In genomic region chr3:152198655-152199054, GRCh38 we compare ENCODE assay signal across 13 cellular contexts.
DNase-seq lines count a peak whose midpoint lies in the region; ATAC-seq and TF ChIP-seq lines count a peak whose summit lies in the region.
"Had no signal": no experiment of that assay in that cellular context is flagged by ENCODE, and none has a peak within 500 bp of the region (broad histone marks: within the 10 kb centered on the region; RNA-seq: fewer than 3 reads in every experiment).

No MANE protein-coding gene starts in this region.

- TF ChIP-seq POLR2A in esophagus squamous epithelium (IDR thresholded peaks at IDR 0.05), result no peak

- no peak for ATAC-seq in stimulated activated naive B cell treated with anti-CD40 and anti-IgM and Interleukin-4, amounts not matched to agents 10 μg/mL and 1 μg/mL and 100 μg/mL, for 72 hours (replicated peaks)
- no peak for ATAC-seq in HG03095 (IDR thresholded peaks at IDR 0.05; ENCODE audit: unreplicated experiment)
- ATAC-seq in GM21737 (IDR thresholded peaks at IDR 0.05; ENCODE audit: unreplicated experiment), result no peak

- POLR2A ChIA-PET in HEK293 (lab: Yijun Ruan, JAX), result no interaction called here

- H3K9me3 ChIP-seq in HEK293 (ENCODE audit: control insufficient read depth, insufficient read depth, low read depth, low read length) (no peaks in the 10 kb centered on the region), esophagus squamous epithelium (no peaks in the 10 kb centered on the region)

- peaks cover 27 to 73% of the 10 kb centered on the region in 2 donors for H3K4me1 Mint-ChIP-seq in stimulated activated naive B cell treated with anti-CD40 and anti-IgM and Interleukin-4, amounts not matched to agents 10 μg/mL and 1 μg/mL and 100 μg/mL, for 72 hours

- DNase-seq in RPMI8226 (peak; percentile 71), esophagus squamous epithelium (lab: John Stamatoyannopoulos, UW) (no peak), NCI-H2196 treated with DMSO at 0.1 percent for 48 hours (lab: John Stamatoyannopoulos, UW; ENCODE audit: unreplicated experiment) (no peak)
- DNase-seq in stimulated activated naive B cell treated with anti-CD40 and anti-IgM and Interleukin-4, amounts not matched to agents 10 μg/mL and 1 μg/mL and 100 μg/mL, for 72 hours, result no peak
- DNase-seq in central memory CD4-positive, alpha-beta T cell, result no peak
- DNase-seq: anterior cingulate cortex, islet precursor cell, NCI-H146, occipital lobe had no signal

- 54 to 75% methylated on average over 1 of the region's 1 CpG for WGBS in esophagus squamous epithelium, 2 donors

- peak overlapping the region; percentile 89 for H3K27ac Mint-ChIP-seq in stimulated activated naive B cell treated with anti-CD40 and anti-IgM and Interleukin-4, amounts not matched to agents 10 μg/mL and 1 μg/mL and 100 μg/mL, for 72 hours

- H3K4me3 Mint-ChIP-seq in stimulated activated naive B cell treated with anti-CD40 and anti-IgM and Interleukin-4, amounts not matched to agents 10 μg/mL and 1 μg/mL and 100 μg/mL, for 72 hours, result peak overlapping the region; percentile 68 to 90

- no peak overlapping the region for H3K4me3 ChIP-seq in HEK293 (ENCODE audit: low read depth, low read length)
- no peak overlapping the region for H3K4me3 ChIP-seq in esophagus squamous epithelium

- no peaks in the 10 kb centered on the region for H3K9me3 Mint-ChIP-seq in stimulated activated naive B cell treated with anti-CD40 and anti-IgM and Interleukin-4, amounts not matched to agents 10 μg/mL and 1 μg/mL and 100 μg/mL, for 72 hours

- intact Hi-C loops in esophagus squamous epithelium (cut with DNase I), result no loop called here

- no peak overlapping the region for H3K27ac ChIP-seq in HEK293 (ENCODE audit: extremely low read depth, low read depth, low read length)
- peak overlapping the region; percentile 39 to 82 (median 76) for H3K27ac ChIP-seq in esophagus squamous epithelium
- H3K27ac ChIP-seq: VCaP had no signal

- TF ChIP-seq CTCF in HEK293 (tag by site-specific recombination; IDR thresholded peaks at IDR 0.05) (no peak), esophagus squamous epithelium (IDR thresholded peaks at IDR 0.05) (no peak)

- peaks cover 2 to 4% of the 10 kb centered on the region in 2 donors for H3K36me3 Mint-ChIP-seq in stimulated activated naive B cell treated with anti-CD40 and anti-IgM and Interleukin-4, amounts not matched to agents 10 μg/mL and 1 μg/mL and 100 μg/mL, for 72 hours

- no peaks in the 10 kb centered on the region for H3K27me3 ChIP-seq in esophagus squamous epithelium

- H3K36me3 ChIP-seq in HEK293 (ENCODE audit: control insufficient read depth in 2 of 2, insufficient read depth in 1 of 2, low read length in 2 of 2) (no peaks in the 10 kb centered on the region), esophagus squamous epithelium (no peaks in the 10 kb centered on the region)

- H3K4me1 ChIP-seq in HEK293 (ENCODE audit: control insufficient read depth, insufficient read depth, low read length) (no peaks in the 10 kb centered on the region), esophagus squamous epithelium (peaks cover 0 to 50% (median 5%) of the 10 kb centered on the region in 3 donors)

- no peaks in the 10 kb centered on the region for H3K27me3 Mint-ChIP-seq in stimulated activated naive B cell treated with anti-CD40 and anti-IgM and Interleukin-4, amounts not matched to agents 10 μg/mL and 1 μg/mL and 100 μg/mL, for 72 hours

- CTCF ChIA-PET in HEK293 (lab: Yijun Ruan, JAX), result interaction anchor here (1.3 kb wide), 1 partner anchor 15 kb away, joined by 3 read pairs; no protein-coding TSS in a partner anchor

TF ChIP-seq in HEK293, 187 proteins besides CTCF, POLR2A, EP300 and RAD21:
- TF ChIP-seq ZNF596 (tag by site-specific recombination; IDR thresholded peaks at IDR 0.05) (no peak), ZNF174 (tag by site-specific recombination; IDR thresholded peaks at IDR 0.05) (no peak), ZNF660 (tag by site-specific recombination; IDR thresholded peaks at IDR 0.05) (peak; percentile 87), ZNF473 (tag by site-specific recombination; IDR thresholded peaks at IDR 0.05) (no peak), HOXA7 (CRISPR knock-in tag; IDR thresholded peaks at IDR 0.05; ENCODE audit: borderline replicate concordance) (no peak)
TF ChIP-seq in HEK293: peak in this region for 1.
